1 cellular context compared by ENCODE assay signal in the genomic region with DNA sequence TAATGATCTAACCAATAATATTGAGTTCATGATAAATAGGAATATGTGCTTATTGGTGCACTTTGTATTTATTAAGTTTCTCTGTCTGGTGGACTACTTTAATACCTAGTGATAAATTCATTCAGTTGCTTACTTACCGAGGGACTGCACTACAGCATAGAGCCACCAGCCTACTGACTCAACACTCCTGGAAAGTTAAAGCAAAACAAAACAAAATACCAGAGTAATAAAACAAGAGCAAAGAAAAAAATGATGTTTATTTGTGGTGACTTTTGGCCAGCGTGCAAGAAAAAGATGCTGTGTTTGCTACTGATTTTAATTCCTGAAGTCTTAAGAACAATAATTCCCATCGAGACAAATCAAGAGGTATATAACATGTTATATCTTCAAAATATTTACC.
TF ChIP-seq lines count a peak whose summit lies in the region.

No MANE protein-coding gene starts in this region.

TF ChIP-seq in IMR-90, 13 proteins besides CTCF, POLR2A, EP300 and RAD21 (continued from another document):
- TF ChIP-seq, protein P1, sequence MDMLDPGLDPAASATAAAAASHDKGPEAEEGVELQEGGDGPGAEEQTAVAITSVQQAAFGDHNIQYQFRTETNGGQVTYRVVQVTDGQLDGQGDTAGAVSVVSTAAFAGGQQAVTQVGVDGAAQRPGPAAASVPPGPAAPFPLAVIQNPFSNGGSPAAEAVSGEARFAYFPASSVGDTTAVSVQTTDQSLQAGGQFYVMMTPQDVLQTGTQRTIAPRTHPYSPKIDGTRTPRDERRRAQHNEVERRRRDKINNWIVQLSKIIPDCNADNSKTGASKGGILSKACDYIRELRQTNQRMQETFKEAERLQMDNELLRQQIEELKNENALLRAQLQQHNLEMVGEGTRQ (IDR thresholded peaks at IDR 0.05; ENCODE audit: low read depth, low read length) = no peak
